ENCODE assay signal across 30 cellular contexts in the genomic region with DNA sequence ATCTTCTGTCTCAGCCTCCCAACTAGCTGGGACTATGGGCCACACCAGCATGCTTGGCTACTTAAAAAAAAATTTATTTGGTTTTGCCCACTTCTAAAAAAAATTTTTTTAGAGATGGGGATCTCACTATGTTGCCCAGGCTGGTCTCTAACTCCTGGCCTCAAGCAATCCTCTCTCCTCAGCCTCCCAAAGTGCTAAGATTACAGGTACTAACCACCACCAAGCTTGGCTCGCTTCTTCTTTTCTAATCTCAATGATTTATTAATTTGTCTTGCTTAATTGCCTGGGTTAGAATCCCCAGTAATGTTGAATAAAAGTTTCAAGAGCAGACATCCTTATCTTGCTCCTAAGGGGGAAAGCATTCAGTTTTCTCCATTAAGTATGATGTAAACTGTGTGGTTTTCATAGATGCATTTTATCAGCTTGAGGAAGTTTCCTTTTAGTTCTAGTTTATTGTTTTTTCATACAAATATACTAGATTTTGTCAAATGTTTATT.
"Had no signal": no experiment of that assay in that cellular context is flagged by ENCODE, and none has a peak within 500 bp of the region (broad histone marks: within the 10 kb centered on the region; RNA-seq: fewer than 3 reads in every experiment).

No MANE protein-coding gene starts in this region.

- H3K4me1 ChIP-seq: left ventricle myocardium inferior, pancreas, prostate gland, suprapubic skin, tibial artery, upper lobe of right lung had no signal

- FAIRE-seq: pancreas, urothelium cell line had no signal

- H3K27ac ChIP-seq: left ventricle myocardium inferior, pancreas, prostate gland, skin epidermis, suprapubic skin, thoracic aorta, tibial artery, upper lobe of right lung had no signal

- H3K27ac Mint-ChIP-seq: naive thymus-derived CD4-positive, alpha-beta T cell; nephron; stimulated activated naive CD8-positive, alpha-beta T cell treated with anti-CD3 and anti-CD28 coated beads, Interleukin-15, Interleukin-2, amounts not matched to agents 100 ng/mL and 50 ng/mL, for 24 hours had no signal

- H3K4me3 Mint-ChIP-seq: immature natural killer cell; naive thymus-derived CD4-positive, alpha-beta T cell; nephron; neural crest cell; stimulated activated naive CD8-positive, alpha-beta T cell treated with anti-CD3 and anti-CD28 coated beads, Interleukin-15, Interleukin-2, amounts not matched to agents 100 ng/mL and 50 ng/mL, for 24 hours had no signal

- H3K36me3 Mint-ChIP-seq: immature natural killer cell had no signal

- H3K4me3 ChIP-seq: left ventricle myocardium inferior, lung, mucosa of descending colon, pancreas, prostate gland, skin epidermis, suprapubic skin, thoracic aorta, tibial artery, upper lobe of right lung had no signal

- DNase-seq: hypothalamus; immature natural killer cell; islet precursor cell; left ventricle myocardium inferior; midbrain; mucosa of descending colon; naive thymus-derived CD4-positive, alpha-beta T cell; nucleus accumbens; pancreas; posterior cingulate gyrus; retina; stimulated activated CD4-positive, alpha-beta T cell treated with anti-CD3 and anti-CD28 coated beads, Interleukin-12 subunit alpha, Interleukin-12 subunit beta, amount 100 ng/mL, for 4 hours; stimulated activated CD4-positive, alpha-beta T cell treated with anti-CD3 and anti-CD28 coated beads, Interleukin-15, amount 100 ng/mL, for 24 hours; stimulated activated CD4-positive, alpha-beta T cell treated with anti-CD3 and anti-CD28 coated beads, Interleukin-2, amount 100 ng/mL, for 24 hours; stimulated activated CD4-positive, alpha-beta T cell treated with anti-CD3 and anti-CD28 coated beads, Interleukin-4, amount 100 ng/mL, for 1 hour; stimulated activated naive CD4-positive, alpha-beta T cell; tibial artery; trophoblast cell; upper lobe of right lung had no signal

- H3K36me3 ChIP-seq: left ventricle myocardium inferior, pancreas, prostate gland, suprapubic skin, thoracic aorta, tibial artery, upper lobe of right lung had no signal

- ATAC-seq: mucosa of descending colon; naive thymus-derived CD4-positive, alpha-beta T cell; pancreas; right cardiac atrium; sciatic nerve; upper lobe of right lung had no signal

- H3K27me3 ChIP-seq: pancreas, suprapubic skin, tibial artery, upper lobe of right lung had no signal

- H3K9me3 ChIP-seq: mucosa of descending colon, pancreas, prostate gland, suprapubic skin had no signal

- H3K4me1 Mint-ChIP-seq: immature natural killer cell; naive thymus-derived CD4-positive, alpha-beta T cell; nephron had no signal
